ENCODE assay signal across 15 cellular contexts in genomic region chr5:5711112-5711511, GRCh38.
"Had no signal": no experiment of that assay in that cellular context is flagged by ENCODE, and none has a peak within 500 bp of the region (broad histone marks: within the 10 kb centered on the region; RNA-seq: fewer than 3 reads in every experiment).

No MANE protein-coding gene starts in this region.

- H3K9me3 Mint-ChIP-seq: activated CD4-positive, alpha-beta memory T cell treated with anti-CD3 and anti-CD28 coated beads, Interleukin-2, amount 10 ng/mL, durations not matched to agents 7 days and 5 days; activated naive CD4-positive, alpha-beta T cell treated with anti-CD3 and anti-CD28 coated beads, Interleukin-2, amount 50 U/mL, for 24 hours had no signal

- H3K4me3 ChIP-seq: dorsolateral prefrontal cortex, left ventricle myocardium inferior had no signal

- DNase-seq: activated CD4-positive, alpha-beta memory T cell treated with anti-CD3 and anti-CD28 coated beads, Interleukin-2, amount 10 ng/mL, durations not matched to agents 7 days and 5 days; activated CD4-positive, alpha-beta T cell treated with anti-CD3 and anti-CD28 coated beads for 4 hours; activated effector memory CD4-positive, alpha-beta T cell treated with Interleukin-2 at 50 U/mL for 16 hours; activated T-cell treated with anti-CD3 and anti-CD28 coated beads, Interleukin-2, amount 50 U/mL, for 24 hours; dorsolateral prefrontal cortex; left ventricle myocardium inferior; naive thymus-derived CD8-positive, alpha-beta T cell; posterior cingulate gyrus; retina; stimulated activated CD4-positive, alpha-beta T cell treated with anti-CD3 and anti-CD28 coated beads, Interleukin-12 subunit alpha, Interleukin-12 subunit beta, amount 100 ng/mL, for 4 hours; stimulated activated CD4-positive, alpha-beta T cell treated with anti-CD3 and anti-CD28 coated beads, Interleukin-2, amount 100 ng/mL, for 24 hours; tibial artery had no signal

- H3K27ac ChIP-seq: dorsolateral prefrontal cortex, left ventricle myocardium inferior, tibial artery had no signal

- H3K36me3 Mint-ChIP-seq: activated naive CD4-positive, alpha-beta T cell treated with anti-CD3 and anti-CD28 coated beads, Interleukin-2, amount 50 U/mL, for 24 hours; naive thymus-derived CD8-positive, alpha-beta T cell had no signal

- H3K4me1 Mint-ChIP-seq: activated CD4-positive, alpha-beta memory T cell treated with anti-CD3 and anti-CD28 coated beads, Interleukin-2, amount 10 ng/mL, durations not matched to agents 7 days and 5 days; activated naive CD4-positive, alpha-beta T cell treated with anti-CD3 and anti-CD28 coated beads, Interleukin-2, amount 50 U/mL, for 24 hours; naive thymus-derived CD8-positive, alpha-beta T cell had no signal

- ATAC-seq: naive thymus-derived CD8-positive, alpha-beta T cell; WTC11 had no signal

- H3K27ac Mint-ChIP-seq: activated CD4-positive, alpha-beta memory T cell treated with anti-CD3 and anti-CD28 coated beads, Interleukin-2, amount 10 ng/mL, durations not matched to agents 7 days and 5 days; activated naive CD4-positive, alpha-beta T cell treated with anti-CD3 and anti-CD28 coated beads, Interleukin-2, amount 50 U/mL, for 24 hours; activated T-cell treated with anti-CD3 and anti-CD28 coated beads, Interleukin-2, amount 50 U/mL, for 24 hours; naive thymus-derived CD8-positive, alpha-beta T cell; WTC11 had no signal

- H3K27me3 ChIP-seq: adrenal gland, tibial artery had no signal

- H3K9me3 ChIP-seq: adrenal gland, tibial artery had no signal

- H3K4me1 ChIP-seq: left ventricle myocardium inferior had no signal

- H3K36me3 ChIP-seq: adrenal gland, left ventricle myocardium inferior, tibial artery had no signal

- H3K4me3 Mint-ChIP-seq: activated CD4-positive, alpha-beta memory T cell treated with anti-CD3 and anti-CD28 coated beads, Interleukin-2, amount 10 ng/mL, durations not matched to agents 7 days and 5 days; activated naive CD4-positive, alpha-beta T cell treated with anti-CD3 and anti-CD28 coated beads, Interleukin-2, amount 50 U/mL, for 24 hours; activated T-cell treated with anti-CD3 and anti-CD28 coated beads, Interleukin-2, amount 50 U/mL, for 24 hours; naive thymus-derived CD8-positive, alpha-beta T cell; WTC11 had no signal

- H3K27me3 Mint-ChIP-seq: activated CD4-positive, alpha-beta memory T cell treated with anti-CD3 and anti-CD28 coated beads, Interleukin-2, amount 10 ng/mL, durations not matched to agents 7 days and 5 days had no signal
